In the genomic region with DNA sequence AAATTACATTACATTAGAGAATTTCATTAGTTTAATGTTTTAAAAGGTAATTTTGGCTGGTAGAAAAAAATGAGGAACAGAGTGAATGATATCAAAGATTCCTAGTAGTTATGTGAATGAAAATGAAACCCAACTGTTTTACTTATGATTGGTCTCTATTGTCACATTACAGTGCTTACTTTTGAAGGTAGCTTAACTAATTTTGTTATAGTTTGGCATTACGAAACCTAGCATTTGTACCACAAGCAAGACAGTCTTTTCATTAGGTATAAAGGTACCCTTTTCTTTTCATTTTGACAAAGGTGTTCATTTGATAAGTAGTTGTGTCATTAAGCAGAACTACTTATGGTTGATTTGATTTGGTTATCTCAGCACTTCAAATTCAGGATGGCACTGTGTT, we compare ENCODE assay signal across 16 cellular contexts. TPM values are rescaled to one million over a fixed set of nuclear protein-coding genes. Genes with fewer than 3 reads are reported as not detected.
DNase-seq lines count a peak whose midpoint lies in the region; ATAC-seq, FAIRE-seq and TF ChIP-seq lines count a peak whose summit lies in the region.
"Had no signal": no experiment of that assay in that cellular context is flagged by ENCODE, and none has a peak within 500 bp of the region (broad histone marks: within the 10 kb centered on the region; RNA-seq: fewer than 3 reads in every experiment).

No MANE protein-coding gene starts in this region.

- no peak overlapping the region for H3K4me3 ChIP-seq in OCI-LY1 (ENCODE audit: low read depth, low read length, poor library complexity, severe bottlenecking)
- H3K4me3 ChIP-seq in GM12878 = peak overlapping the region; percentile 50
- no peak overlapping the region for H3K4me3 ChIP-seq in prostate gland
- H3K4me3 ChIP-seq: thoracic aorta had no signal

- H3K9me3 Mint-ChIP-seq in activated naive CD4-positive, alpha-beta T cell treated with anti-CD3 and anti-CD28 coated beads, Interleukin-2, amount 50 U/mL, for 72 hours = peaks cover 3 to 5% of the 10 kb centered on the region in 2 donors
- H3K9me3 Mint-ChIP-seq: HFFc6 had no signal

- ATAC-seq in activated naive CD4-positive, alpha-beta T cell treated with anti-CD3 and anti-CD28 coated beads, Interleukin-2, amount 50 U/mL, for 72 hours = peak; percentile 47 to 68
- ATAC-seq in GM12878 = peak; percentile 13; the same call in 2 of the 3 replicates
- ATAC-seq in HG03432 (IDR thresholded peaks at IDR 0.05; ENCODE audit: unreplicated experiment) = no peak
- ATAC-seq: Panc1 had no signal

- in situ Hi-C loops in GM12878 (cut with MboI) = no loop called here

- TF ChIP-seq CTCF in OCI-LY1 (IDR thresholded peaks at IDR 0.05; ENCODE audit: low read length) = no peak
- TF ChIP-seq CTCF in GM12878 (IDR thresholded peaks at IDR 0.05 in 2 of 3, conservative IDR thresholded peaks at IDR 0.05 in 1 of 3; ENCODE audit: control insufficient read depth in 2 of 3, extremely low read depth in 1 of 3, insufficient read depth in 1 of 3, low read depth in 3 of 3, low read length in 3 of 3) = no peak
- no peak for TF ChIP-seq CTCF in prostate gland (IDR thresholded peaks at IDR 0.05)

- H3K27me3 ChIP-seq in OCI-LY1 (ENCODE audit: insufficient read depth, low read length) (no peaks in the 10 kb centered on the region), GM12878 (replicated peaks in 1 of 2; ENCODE audit: control insufficient read depth in 2 of 2, insufficient read depth in 2 of 2, low read length in 1 of 2) (no peaks in the 10 kb centered on the region), prostate gland (replicated peaks; ENCODE audit: insufficient read depth) (no peaks in the 10 kb centered on the region)

- DNase-seq in activated naive CD4-positive, alpha-beta T cell treated with anti-CD3 and anti-CD28 coated beads, Interleukin-2, amount 50 U/mL, for 72 hours (ENCODE audit: low spot score in 2 of 2) = no peak
- no peak for DNase-seq in activated naive CD4-positive, alpha-beta T cell (lab: John Stamatoyannopoulos, UW)
- DNase-seq in GM12878 (ENCODE audit: low read depth, low spot score) (no peak), prostate gland (ENCODE audit: low spot score) (no peak), cerebellar cortex (ENCODE audit: low spot score) (no peak)
- no peak for DNase-seq in stimulated activated CD4-positive, alpha-beta T cell treated with anti-CD3 and anti-CD28 coated beads, Interleukin-4, amount 100 ng/mL, for 1 hour
- DNase-seq: activated CD8-positive, alpha-beta memory T cell treated with anti-CD3 and anti-CD28 coated beads for 24 hours; glutamatergic neuron; HFFc6; NCI-H2081 treated with DMSO at 0.1 percent for 48 hours; stimulated activated CD4-positive, alpha-beta T cell treated with anti-CD3 and anti-CD28 coated beads, Interleukin-4, amount 100 ng/mL, for 24 hours had no signal

- H3K36me3 ChIP-seq in OCI-LY1 (ENCODE audit: insufficient read depth, low read length) = peaks cover 87% of the 10 kb centered on the region
- peaks cover 7 to 14% of the 10 kb centered on the region in 2 experiments for H3K36me3 ChIP-seq in GM12878 (ENCODE audit: control insufficient read depth in 2 of 2, insufficient read depth in 2 of 2, low read length in 1 of 2)
- no peaks in the 10 kb centered on the region for H3K36me3 ChIP-seq in prostate gland

- H2AFZ ChIP-seq in OCI-LY1 (ENCODE audit: low read length) (no peak overlapping the region), GM12878 (ENCODE audit: control insufficient read depth, low read depth, low read length) (no peak overlapping the region)

- peak overlapping the region; percentile 3 to 61 for H3K27ac Mint-ChIP-seq in activated naive CD4-positive, alpha-beta T cell treated with anti-CD3 and anti-CD28 coated beads, Interleukin-2, amount 50 U/mL, for 72 hours
- H3K27ac Mint-ChIP-seq: HFFc6 had no signal

- H3K4me1 ChIP-seq in OCI-LY1 (ENCODE audit: insufficient read depth, low read length, severe bottlenecking) = peaks cover 54% of the 10 kb centered on the region
- peaks cover 18% of the 10 kb centered on the region for H3K4me1 ChIP-seq in GM12878 (ENCODE audit: control insufficient read depth, insufficient read depth, low read length)
- H3K4me1 ChIP-seq in prostate gland (replicated peaks) = no peaks in the 10 kb centered on the region

- no peak for FAIRE-seq in GM12878 (lab: Jason Lieb, UNC)
- FAIRE-seq: TTC549 had no signal

- 0% methylated on average over 1 of the region's 1 CpG for WGBS in GM12878 (ENCODE audit: insufficient coverage, insufficient replicate concordance, low lambda C conversion rate, missing lambda C conversion rate)
- WGBS in prostate gland = 0% methylated on average over 1 of the region's 1 CpG

- TF ChIP-seq RAD21 in GM12878 (IDR thresholded peaks at IDR 0.05; ENCODE audit: insufficient read depth, low read depth, low read length) = no peak

- POLR2A ChIA-PET in GM12878 (lab: Charles Lee) = interaction anchor here (0.6 to 1.1 kb wide), 5 partner anchors 9 to 150 kb away, joined by 3 to 4 read pairs (median 3); no protein-coding TSS in a partner anchor

- H3K79me2 ChIP-seq in OCI-LY1 (ENCODE audit: insufficient read depth, low read length) (peaks cover 97% of the 10 kb centered on the region), GM12878 (ENCODE audit: control insufficient read depth, insufficient read depth, low read length) (peaks cover 95% of the 10 kb centered on the region)

- no peaks in the 10 kb centered on the region for H3F3A ChIP-seq in OCI-LY1 (ENCODE audit: insufficient read depth, low read length)

- SMC1A ChIA-PET in GM12878 (lab: Charles Lee; ENCODE audit: uncharacterized antibody, unreplicated experiment) = interaction anchor here (0.9 to 1.6 kb wide), 5 partner anchors 14 to 106 kb away, joined by 3 to 6 read pairs (median 4); no protein-coding TSS in a partner anchor

- no peak overlapping the region for H3K9ac ChIP-seq in OCI-LY1 (ENCODE audit: low read length)
- H3K9ac ChIP-seq in GM12878 (ENCODE audit: control insufficient read depth, insufficient read depth, low read length) = no peak overlapping the region; the same call in 1 of the 2 replicates

- H3K9me2 ChIP-seq in OCI-LY1 (ENCODE audit: low read depth, low read length) = no peaks in the 10 kb centered on the region

- H3K4me2 ChIP-seq in OCI-LY1 (ENCODE audit: low read length) (0 out of 2 replicates have a peak overlapping the region, but pooled peaks have one; percentile 0), GM12878 (ENCODE audit: control insufficient read depth, insufficient read depth) (peak overlapping the region; percentile 62)

- CTCF ChIA-PET in GM12878 (lab: Yijun Ruan, JAX) = no interaction called here

- no peak for TF ChIP-seq EP300 in GM12878 (IDR thresholded peaks at IDR 0.05; ENCODE audit: borderline replicate concordance in 1 of 2, control insufficient read depth in 1 of 2, low read depth in 2 of 2, low read length in 2 of 2)

- H3K27ac ChIP-seq in OCI-LY1 (ENCODE audit: low read depth, low read length, poor library complexity, severe bottlenecking) (no peak overlapping the region), GM12878 (ENCODE audit: control insufficient read depth, insufficient read depth) (no peak overlapping the region), prostate gland (no peak overlapping the region)
- H3K27ac ChIP-seq: thoracic aorta had no signal

- H4K20me1 ChIP-seq in OCI-LY1 (ENCODE audit: insufficient read depth, low read length) = no peaks in the 10 kb centered on the region
- H4K20me1 ChIP-seq in GM12878 (ENCODE audit: control insufficient read depth, insufficient read depth) = peaks cover 6% of the 10 kb centered on the region

- TF ChIP-seq POLR2A in GM12878 (IDR thresholded peaks at IDR 0.05; ENCODE audit: low read depth, low read length) = no peak
- no peak for TF ChIP-seq POLR2A in prostate gland (IDR thresholded peaks at IDR 0.05)

- H3K9me3 ChIP-seq in OCI-LY1 (ENCODE audit: low read length) = peaks cover 4% of the 10 kb centered on the region
- no peaks in the 10 kb centered on the region; the same call in 2 of the 3 replicates for H3K9me3 ChIP-seq in GM12878 (replicated peaks; ENCODE audit: control insufficient read depth, insufficient read depth, low read length)
- H3K9me3 ChIP-seq in prostate gland = no peaks in the 10 kb centered on the region
- H3K9me3 ChIP-seq: thoracic aorta had no signal

- RAD21 ChIA-PET in GM12878 (lab: Charles Lee; ENCODE audit: unreplicated experiment) = interaction anchor here (1.4 to 3.1 kb wide), 2 partner anchors 11 to 94 kb away, joined by 5 to 14 read pairs; partner anchors contain the start of gene ERICH6

- peaks cover 22 to 42% of the 10 kb centered on the region in 2 donors for H3K36me3 Mint-ChIP-seq in activated naive CD4-positive, alpha-beta T cell treated with anti-CD3 and anti-CD28 coated beads, Interleukin-2, amount 50 U/mL, for 72 hours

- intact Hi-C loops in GM12878 (cut with micrococcal nuclease; ENCODE audit: unreplicated experiment) = no loop called here
- intact Hi-C loops in prostate gland (cut with DNase I) = loop anchor here (10.0 kb wide), 1 partner anchor 155 kb away; the partner anchor contains the start of gene SIAH2

- no TSS peak for BruUV-seq in GM12878 (replicated peaks; lab: Mats Ljungman, UMichigan)

TF ChIP-seq in GM12878, 131 proteins besides CTCF, POLR2A, EP300 and RAD21 (continues in another document):
- TF ChIP-seq ZNF622 (IDR thresholded peaks at IDR 0.05) (no peak), FOXK2 (IDR thresholded peaks at IDR 0.05) (no peak)

RNA-seq across cellular contexts. Expression of gene SELENOT, which starts 6.9 kb away (rescaled TPM):
- total RNA-seq in activated naive CD4-positive, alpha-beta T cell treated with anti-CD3 and anti-CD28 coated beads, Interleukin-2, amount 50 U/mL, for 72 hours = 10 to 100 TPM; 84.6 to 87.9 TPM
- total RNA-seq in GM12878 (2013; cell fraction: nucleolus; rRNA removed) = 80.1 and 88.1 TPM in 2 replicates
- total RNA-seq in GM12878 (2014; rRNA removed) (234 and 236 TPM in 2 replicates), GM12878 (2014; rRNA removed; fragmentation: Illumina TruSeq; extraction: Trizol) (87.7 and 89.4 TPM in 2 replicates), GM12878 (2021) (111 and 113 TPM in 2 replicates), prostate gland (100 to 1,000 TPM; 123 to 126 TPM)
- polyA plus RNA-seq in GM12878 (2011; ENCODE audit: low read depth) = 62.6 TPM
- polyA plus RNA-seq in GM12878 (2011; rRNA removed) (722 and 768 TPM in 2 replicates), GM12878 (2014; fragmentation: Illumina TruSeq; extraction: Trizol) (221 and 236 TPM in 2 replicates), GM12878 (2014; fragmentation: Nextera tagmentation; extraction: Ambion mirVana) (100 to 1,000 TPM; 323 to 593 TPM), GM12878 (2014; rRNA removed) (149 and 160 TPM in 2 replicates), GM12878 (2016; fragmentation: Nextera tagmentation; extraction: Ambion mirVana) (100 to 1,000 TPM; 285 to 289 TPM)
- 492 and 659 TPM in 2 replicates for polyA plus RNA-seq in GM12878 (2011; cell fraction: cytosol; rRNA removed)
- polyA plus RNA-seq in GM12878 (2011; cell fraction: nucleus; rRNA removed) = 155 and 277 TPM in 2 replicates
- 82.2 and 102 TPM in 2 replicates for polyA plus RNA-seq in GM12878 (2012)
- polyA minus RNA-seq in GM12878 (2011; rRNA and poly(A)+ RNA removed) = 644 and 784 TPM in 2 replicates
- 90.9 and 99.9 TPM in 2 replicates for polyA minus RNA-seq in GM12878 (2011; cell fraction: cytosol; rRNA and poly(A)+ RNA removed)
- 73.4 and 77.1 TPM in 2 replicates for polyA minus RNA-seq in GM12878 (2011; cell fraction: nucleus; rRNA and poly(A)+ RNA removed)
